ENCODE assay signal across 8 cellular contexts in the genomic region with DNA sequence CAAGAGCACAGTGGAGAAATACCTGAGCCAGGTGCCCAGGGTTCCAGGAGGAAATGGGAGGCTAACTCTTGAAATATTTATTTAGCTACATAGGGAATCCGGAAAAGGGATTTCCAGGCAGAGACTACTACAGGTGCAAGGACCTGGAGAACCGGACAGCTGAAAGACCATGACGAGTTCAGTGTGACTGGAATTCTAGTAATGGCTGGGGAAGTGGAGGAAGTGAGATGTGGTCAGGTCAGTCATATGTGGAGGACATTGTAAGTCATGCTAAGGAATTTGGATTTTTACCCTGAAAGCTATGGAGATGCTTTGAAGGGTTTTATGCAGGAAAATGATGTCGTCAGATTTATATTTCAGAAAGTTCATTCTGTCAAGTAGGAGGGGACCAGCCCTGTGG. TPM values are rescaled to one million over a fixed set of nuclear protein-coding genes. Genes with fewer than 3 reads are reported as not detected.
DNase-seq lines count a peak whose midpoint lies in the region; ATAC-seq and TF ChIP-seq lines count a peak whose summit lies in the region.

No MANE protein-coding gene starts in this region.

- peaks cover 41% of the 10 kb centered on the region for H3K36me3 Mint-ChIP-seq in activated naive CD4-positive, alpha-beta T cell treated with anti-CD3 and anti-CD28 coated beads for 36 hours (ENCODE audit: low read depth)
- peaks cover 50% of the 10 kb centered on the region for H3K36me3 Mint-ChIP-seq in activated naive CD8-positive, alpha-beta T cell treated with anti-CD3 and anti-CD28 coated beads, Interleukin-2, amount 10 ng/mL, durations not matched to agents 7 days and 5 days
- peaks cover 11% of the 10 kb centered on the region for H3K36me3 Mint-ChIP-seq in type B pancreatic cell

- TF ChIP-seq CTCF in type B pancreatic cell (conservative IDR thresholded peaks at IDR 0.05), result no peak

- intact Hi-C loops in activated naive CD4-positive, alpha-beta T cell treated with anti-CD3 and anti-CD28 coated beads for 36 hours (cut with micrococcal nuclease), result loop anchor here (5.0 kb wide), 2 partner anchors 35 to 650 kb away; partner anchors contain the start of gene NFYC

- peaks cover 60% of the 10 kb centered on the region for H3K4me1 Mint-ChIP-seq in activated naive CD4-positive, alpha-beta T cell treated with anti-CD3 and anti-CD28 coated beads for 36 hours (ENCODE audit: low read depth)
- H3K4me1 Mint-ChIP-seq in activated naive CD8-positive, alpha-beta T cell treated with anti-CD3 and anti-CD28 coated beads, Interleukin-2, amount 10 ng/mL, durations not matched to agents 7 days and 5 days, result peaks cover 49% of the 10 kb centered on the region
- H3K4me1 Mint-ChIP-seq in type B pancreatic cell (ENCODE audit: unreplicated experiment), result peaks cover 22% of the 10 kb centered on the region

- no peak for ATAC-seq in activated naive CD8-positive, alpha-beta T cell treated with anti-CD3 and anti-CD28 coated beads, Interleukin-2, amount 10 ng/mL, durations not matched to agents 7 days and 5 days (ENCODE audit: low read depth)
- ATAC-seq in HG03442 (IDR thresholded peaks at IDR 0.05; ENCODE audit: unreplicated experiment), result no peak

- CTCF ChIA-PET in activated naive CD4-positive, alpha-beta T cell treated with anti-CD3 and anti-CD28 coated beads for 36 hours (lab: Charles Lee), result interaction anchor here (0.9 to 1.2 kb wide), 2 partner anchors 9 to 17 kb away, joined by 3 read pairs; no protein-coding TSS in a partner anchor

- peak overlapping the region; percentile 79 for H3K27ac Mint-ChIP-seq in activated naive CD4-positive, alpha-beta T cell treated with anti-CD3 and anti-CD28 coated beads for 36 hours
- H3K27ac Mint-ChIP-seq in activated naive CD8-positive, alpha-beta T cell treated with anti-CD3 and anti-CD28 coated beads, Interleukin-2, amount 10 ng/mL, durations not matched to agents 7 days and 5 days, result peak overlapping the region; percentile 83
- H3K27ac Mint-ChIP-seq in type B pancreatic cell, result peak overlapping the region; percentile 10

- H3K4me3 Mint-ChIP-seq in activated naive CD4-positive, alpha-beta T cell treated with anti-CD3 and anti-CD28 coated beads for 36 hours, result peak overlapping the region; percentile 87
- H3K4me3 Mint-ChIP-seq in activated naive CD8-positive, alpha-beta T cell treated with anti-CD3 and anti-CD28 coated beads, Interleukin-2, amount 10 ng/mL, durations not matched to agents 7 days and 5 days, result peak overlapping the region; percentile 94
- H3K4me3 Mint-ChIP-seq in type B pancreatic cell, result peak overlapping the region; percentile 41

- no peaks in the 10 kb centered on the region for H3K27me3 Mint-ChIP-seq in activated naive CD4-positive, alpha-beta T cell treated with anti-CD3 and anti-CD28 coated beads for 36 hours (ENCODE audit: low read depth)
- no peaks in the 10 kb centered on the region for H3K27me3 Mint-ChIP-seq in activated naive CD8-positive, alpha-beta T cell treated with anti-CD3 and anti-CD28 coated beads, Interleukin-2, amount 10 ng/mL, durations not matched to agents 7 days and 5 days
- no peaks in the 10 kb centered on the region for H3K27me3 Mint-ChIP-seq in type B pancreatic cell

- POLR2A ChIA-PET in activated naive CD8-positive, alpha-beta T cell treated with anti-CD3 and anti-CD28 coated beads, Interleukin-2, amount 10 ng/mL, durations not matched to agents 7 days and 5 days (lab: Charles Lee), result interaction anchor here (1.2 to 4.6 kb wide), 2 partner anchors 8 to 16 kb away, joined by 3 to 53 read pairs; no protein-coding TSS in a partner anchor

- no peaks in the 10 kb centered on the region for H3K9me3 Mint-ChIP-seq in activated naive CD4-positive, alpha-beta T cell treated with anti-CD3 and anti-CD28 coated beads for 36 hours
- H3K9me3 Mint-ChIP-seq in activated naive CD8-positive, alpha-beta T cell treated with anti-CD3 and anti-CD28 coated beads, Interleukin-2, amount 10 ng/mL, durations not matched to agents 7 days and 5 days, result no peaks in the 10 kb centered on the region
- H3K9me3 Mint-ChIP-seq in type B pancreatic cell, result no peaks in the 10 kb centered on the region

- no peak for DNase-seq in activated naive CD4-positive, alpha-beta T cell treated with anti-CD3 and anti-CD28 coated beads for 36 hours
- DNase-seq in activated naive CD4-positive, alpha-beta T cell treated with anti-CD3 and anti-CD28 coated beads, Interleukin-2, amount 50 U/mL, for 16 hours, result no peak
- DNase-seq in activated naive CD8-positive, alpha-beta T cell treated with anti-CD3 and anti-CD28 coated beads, Interleukin-2, amount 10 ng/mL, durations not matched to agents 7 days and 5 days, result no peak
- DNase-seq in kidney tubule cell (ENCODE audit: low spot score), result peak; percentile 92
- no peak for DNase-seq in type B pancreatic cell (ENCODE audit: extremely low spot score, unreplicated experiment)
- no peak for DNase-seq in NK-92 treated with Interleukin-12 subunit alpha and Interleukin-12 subunit beta, amount 100 ng/mL, for 24 hours (lab: John Stamatoyannopoulos, UW)
- no peak for DNase-seq in HuH-7 (ENCODE audit: low spot score)

RNA-seq across cellular contexts. Expression of gene CAP1, which starts 1.8 kb away (rescaled TPM):
- 100 to 1,000 TPM; 522 to 525 TPM for total RNA-seq in activated naive CD4-positive, alpha-beta T cell treated with anti-CD3 and anti-CD28 coated beads for 36 hours
- total RNA-seq in activated naive CD8-positive, alpha-beta T cell treated with anti-CD3 and anti-CD28 coated beads, Interleukin-2, amount 10 ng/mL, durations not matched to agents 7 days and 5 days, result 100 to 1,000 TPM; 579 to 614 TPM
- total RNA-seq in type B pancreatic cell (ENCODE audit: low replicate concordance), result 210 and 274 TPM in 2 replicates

RNA-seq across cellular contexts. Expression of gene PPT1, which starts 54.7 kb away (rescaled TPM):
- 10 to 100 TPM; 81.3 to 89.7 TPM for total RNA-seq in activated naive CD4-positive, alpha-beta T cell treated with anti-CD3 and anti-CD28 coated beads for 36 hours
- total RNA-seq in activated naive CD8-positive, alpha-beta T cell treated with anti-CD3 and anti-CD28 coated beads, Interleukin-2, amount 10 ng/mL, durations not matched to agents 7 days and 5 days, result 10 to 100 TPM; 71.3 to 74.6 TPM
- 73.6 and 79.6 TPM in 2 replicates for total RNA-seq in type B pancreatic cell (ENCODE audit: low replicate concordance)

Comparison
In these comparisons a context has a peak if more than half of its experiments do, and no peak if none do; other contexts are left out.
1. H3K27ac Mint-ChIP-seq: peak in every context shown above with its lines; median percentile 83 in activated naive CD8-positive, alpha-beta T cell treated with anti-CD3 and anti-CD28 coated beads, Interleukin-2, amount 10 ng/mL, durations not matched to agents 7 days and 5 days; 79 in activated naive CD4-positive, alpha-beta T cell treated with anti-CD3 and anti-CD28 coated beads for 36 hours; 10 in type B pancreatic cell.
2. H3K4me3 Mint-ChIP-seq: peak in every context shown above with its lines; median percentile 94 in activated naive CD8-positive, alpha-beta T cell treated with anti-CD3 and anti-CD28 coated beads, Interleukin-2, amount 10 ng/mL, durations not matched to agents 7 days and 5 days; 87 in activated naive CD4-positive, alpha-beta T cell treated with anti-CD3 and anti-CD28 coated beads for 36 hours; 41 in type B pancreatic cell.